In genomic region chr3:46615976-46616375, GRCh38 we compare ENCODE assay signal across 22 cellular contexts. TPM values are rescaled to one million over a fixed set of nuclear protein-coding genes. Genes with fewer than 3 reads are reported as not detected.
"Had no signal": no experiment of that assay in that cellular context is flagged by ENCODE, and none has a peak within 500 bp of the region (broad histone marks: within the 10 kb centered on the region; RNA-seq: fewer than 3 reads in every experiment).

No MANE protein-coding gene starts in this region.

- H3K4me1 ChIP-seq: SJSA1 had no signal

- H3K9me3 ChIP-seq: MG63, SJSA1 had no signal

- H3K27ac ChIP-seq: SJSA1, SK-N-MC had no signal

- H3K4me3 ChIP-seq: MG63, SJSA1, SK-N-MC had no signal

- DNase-seq: Karpas-422, KG1, MG63, NCI-H1092, NCI-H1105 treated with DMSO at 0.1 percent for 48 hours, NCI-H1417 treated with DMSO at 0.1 percent for 48 hours, NCI-H146, NCI-H1694 treated with DMSO at 0.1 percent for 48 hours, NCI-H1930, NCI-H2081, NCI-H2107, NCI-H2227 treated with DMSO at 0.1 percent for 48 hours, NCI-H524, NCI-H526 treated with DMSO at 0.1 percent for 48 hours, NCI-H748 treated with DMSO at 0.1 percent for 48 hours, Right ventricle myocardium superior, RPMI8226, SIG-M5 had no signal

- H3K27me3 ChIP-seq: MG63, SJSA1 had no signal

- H3K36me3 ChIP-seq: MG63, SJSA1 had no signal

RNA-seq across cellular contexts. Expression of gene FAM240A, which starts 3.7 kb away (rescaled TPM):
- total RNA-seq: HT-29, NCI-H460, Right ventricle myocardium superior, SJSA1 had no signal

RNA-seq across cellular contexts. Expression of gene LRRC2, which starts 49.9 kb away (rescaled TPM):
- total RNA-seq: NCI-H460 had no signal
